Comparison of ENCODE assay signal across 36 cellular contexts in the genomic region with DNA sequence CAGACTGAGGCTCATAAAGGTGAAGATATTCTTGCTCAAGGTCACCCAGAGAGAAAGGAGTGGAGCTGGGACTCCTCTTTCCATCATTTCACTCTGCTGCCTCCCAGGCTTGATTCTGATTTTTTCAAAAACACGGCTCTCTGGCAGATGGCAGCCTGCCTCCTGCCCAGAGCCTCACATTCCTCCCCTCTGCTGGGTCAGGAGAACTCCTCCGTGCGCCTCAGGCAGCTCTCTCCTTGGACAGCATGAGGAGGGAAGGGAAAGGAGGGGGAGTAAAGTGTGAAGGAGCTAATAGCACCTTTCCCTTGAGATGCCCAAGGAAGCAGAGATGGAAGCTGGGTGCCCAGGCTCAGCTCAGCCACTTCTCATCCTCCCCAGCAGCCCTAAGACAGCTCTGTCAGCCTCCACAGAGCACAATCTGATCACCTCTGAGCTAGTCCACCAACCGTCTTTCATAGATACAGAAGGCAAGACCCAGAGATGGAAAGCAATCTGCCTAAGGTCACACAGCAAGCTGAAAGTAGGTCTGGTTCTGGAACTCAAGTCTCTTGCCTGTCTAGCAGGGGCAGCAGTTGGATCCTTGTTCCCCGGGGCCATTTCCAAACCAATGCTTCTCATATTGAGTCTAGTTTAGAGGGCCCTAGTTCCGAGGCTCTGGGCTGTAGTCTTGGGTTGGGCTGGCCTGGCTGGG. TPM values are rescaled to one million over a fixed set of nuclear protein-coding genes. Genes with fewer than 3 reads are reported as not detected.
"Had no signal": no experiment of that assay in that cellular context is flagged by ENCODE, and none has a peak within 500 bp of the region (broad histone marks: within the 10 kb centered on the region; RNA-seq: fewer than 3 reads in every experiment).

No MANE protein-coding gene starts in this region.

- H3K4me3 ChIP-seq: esophagus muscularis mucosa, gastrocnemius medialis, heart left ventricle had no signal

- H3K9me3 ChIP-seq: esophagus muscularis mucosa, gastrocnemius medialis, heart left ventricle had no signal

- H3K36me3 ChIP-seq: brain microvascular endothelial cell, esophagus muscularis mucosa, gastrocnemius medialis, heart left ventricle had no signal

- H3K4me3 Mint-ChIP-seq: activated CD4-positive, alpha-beta memory T cell treated with anti-CD3 and anti-CD28 coated beads for 36 hours; activated CD4-positive, alpha-beta T cell treated with anti-CD3 and anti-CD28 coated beads for 36 hours; activated CD4-positive, alpha-beta T cell treated with anti-CD3 and anti-CD28 coated beads, Interleukin-2, amount 10 ng/mL, durations not matched to agents 24 days and 14 days; activated CD8-positive, alpha-beta memory T cell treated with anti-CD3 and anti-CD28 coated beads, Interleukin-2, amount 10 ng/mL, durations not matched to agents 7 days and 5 days; activated CD8-positive, alpha-beta T cell treated with anti-CD3 and anti-CD28 coated beads, Interleukin-2, amount 10 ng/mL, durations not matched to agents 7 days and 5 days; activated naive CD4-positive, alpha-beta T cell treated with anti-CD3 and anti-CD28 coated beads, Interleukin-2, amount 10 ng/mL, durations not matched to agents 7 days and 5 days; activated naive CD8-positive, alpha-beta T cell treated with anti-CD3 and anti-CD28 coated beads, Interleukin-2, amount 10 ng/mL, durations not matched to agents 7 days and 5 days; central memory CD8-positive, alpha-beta T cell; effector memory CD8-positive, alpha-beta T cell; T-helper 1 cell treated with Interleukin-12 subunit alpha and Interleukin-12 subunit beta and Interleukin-4 antibody, amounts not matched to agents 30 μg/mL and 1 μg/mL, for 36 hours; T-helper 2 cell treated with Interferon-gamma antibody and Interleukin-4, amounts not matched to agents 5 μg/mL and 100 μg/mL, for 36 hours had no signal

- H3K36me3 Mint-ChIP-seq: activated CD4-positive, alpha-beta memory T cell treated with anti-CD3 and anti-CD28 coated beads for 36 hours; activated CD8-positive, alpha-beta memory T cell treated with anti-CD3 and anti-CD28 coated beads, Interleukin-2, amount 10 ng/mL, durations not matched to agents 7 days and 5 days; activated naive CD4-positive, alpha-beta T cell treated with anti-CD3 and anti-CD28 coated beads, Interleukin-2, amount 10 ng/mL, durations not matched to agents 7 days and 5 days; activated naive CD4-positive, alpha-beta T cell treated with anti-CD3 and anti-CD28 coated beads, Interleukin-2, amount 50 U/mL, for 72 hours; activated naive CD8-positive, alpha-beta T cell treated with anti-CD3 and anti-CD28 coated beads, Interleukin-2, amount 10 ng/mL, durations not matched to agents 7 days and 5 days had no signal

- DNase-seq: activated CD4-positive, alpha-beta memory T cell treated with anti-CD3 and anti-CD28 coated beads for 36 hours; activated CD4-positive, alpha-beta T cell treated with anti-CD3 and anti-CD28 coated beads for 36 hours; activated CD4-positive, alpha-beta T cell treated with anti-CD3 and anti-CD28 coated beads, Interleukin-2, amount 10 ng/mL, durations not matched to agents 24 days and 14 days; activated CD4-positive, CD25-positive, alpha-beta regulatory T cell; activated CD4-positive, CD25-positive, alpha-beta regulatory T cell treated with anti-CD3 and anti-CD28 coated beads, Interleukin-2, amount 50 U/mL, for 72 hours; activated CD8-positive, alpha-beta memory T cell treated with anti-CD3 and anti-CD28 coated beads, Interleukin-2, amount 10 ng/mL, durations not matched to agents 7 days and 5 days; activated CD8-positive, alpha-beta memory T cell treated with anti-CD3 and anti-CD28 coated beads, Interleukin-2, amount 50 U/mL, for 4 hours; activated CD8-positive, alpha-beta T cell treated with anti-CD3 and anti-CD28 coated beads, Interleukin-2, amount 10 ng/mL, durations not matched to agents 7 days and 5 days; activated gamma-delta T cell; activated naive CD4-positive, alpha-beta T cell; activated naive CD4-positive, alpha-beta T cell treated with anti-CD3 and anti-CD28 coated beads, Interleukin-2, amount 10 ng/mL, durations not matched to agents 7 days and 5 days; activated naive CD8-positive, alpha-beta T cell treated with anti-CD3 and anti-CD28 coated beads, Interleukin-2, amount 10 ng/mL, durations not matched to agents 7 days and 5 days; activated T-cell treated with anti-CD3 and anti-CD28 coated beads, Interleukin-2, amount 50 U/mL, for 1 hour; activated T-cell treated with anti-CD3 and anti-CD28 coated beads, Interleukin-2, amount 50 U/mL, for 48 hours; brain microvascular endothelial cell; cortex of kidney; dermis blood vessel endothelial cell; effector CD4-positive, alpha-beta T cell; effector memory CD8-positive, alpha-beta T cell; erythroblast; foreskin keratinocyte; gastrocnemius medialis; glutamatergic neuron; heart left ventricle; T1000 had no signal

- ATAC-seq: activated CD4-positive, alpha-beta T cell treated with anti-CD3 and anti-CD28 coated beads for 36 hours; activated CD8-positive, alpha-beta memory T cell treated with anti-CD3 and anti-CD28 coated beads, Interleukin-2, amount 10 ng/mL, durations not matched to agents 7 days and 5 days; activated CD8-positive, alpha-beta T cell treated with anti-CD3 and anti-CD28 coated beads, Interleukin-2, amount 10 ng/mL, durations not matched to agents 7 days and 5 days; activated naive CD4-positive, alpha-beta T cell treated with anti-CD3 and anti-CD28 coated beads, Interleukin-2, amount 50 U/mL, for 72 hours; effector memory CD8-positive, alpha-beta T cell; foreskin keratinocyte; gastrocnemius medialis had no signal

- H3K4me1 ChIP-seq: foreskin keratinocyte, gastrocnemius medialis had no signal

- H3K9me3 Mint-ChIP-seq: activated CD4-positive, alpha-beta memory T cell treated with anti-CD3 and anti-CD28 coated beads for 36 hours; activated CD4-positive, alpha-beta T cell treated with anti-CD3 and anti-CD28 coated beads, Interleukin-2, amount 10 ng/mL, durations not matched to agents 24 days and 14 days; activated naive CD4-positive, alpha-beta T cell treated with anti-CD3 and anti-CD28 coated beads, Interleukin-2, amount 10 ng/mL, durations not matched to agents 7 days and 5 days; activated naive CD4-positive, alpha-beta T cell treated with anti-CD3 and anti-CD28 coated beads, Interleukin-2, amount 50 U/mL, for 72 hours; activated naive CD8-positive, alpha-beta T cell treated with anti-CD3 and anti-CD28 coated beads, Interleukin-2, amount 10 ng/mL, durations not matched to agents 7 days and 5 days; central memory CD8-positive, alpha-beta T cell; effector memory CD8-positive, alpha-beta T cell; T-helper 1 cell treated with Interleukin-12 subunit alpha and Interleukin-12 subunit beta and Interleukin-4 antibody, amounts not matched to agents 30 μg/mL and 1 μg/mL, for 36 hours; T-helper 2 cell treated with Interferon-gamma antibody and Interleukin-4, amounts not matched to agents 5 μg/mL and 100 μg/mL, for 36 hours had no signal

- H3K27me3 Mint-ChIP-seq: activated CD4-positive, alpha-beta memory T cell treated with anti-CD3 and anti-CD28 coated beads for 36 hours; activated CD4-positive, alpha-beta T cell treated with anti-CD3 and anti-CD28 coated beads for 36 hours had no signal

- H3K4me1 Mint-ChIP-seq: activated CD8-positive, alpha-beta memory T cell treated with anti-CD3 and anti-CD28 coated beads, Interleukin-2, amount 10 ng/mL, durations not matched to agents 7 days and 5 days; activated naive CD4-positive, alpha-beta T cell treated with anti-CD3 and anti-CD28 coated beads, Interleukin-2, amount 10 ng/mL, durations not matched to agents 7 days and 5 days; central memory CD8-positive, alpha-beta T cell had no signal

- H3K27ac Mint-ChIP-seq: activated CD4-positive, alpha-beta memory T cell treated with anti-CD3 and anti-CD28 coated beads for 36 hours; activated CD4-positive, alpha-beta T cell treated with anti-CD3 and anti-CD28 coated beads for 36 hours; activated CD4-positive, alpha-beta T cell treated with anti-CD3 and anti-CD28 coated beads, Interleukin-2, amount 10 ng/mL, durations not matched to agents 24 days and 14 days; activated CD8-positive, alpha-beta memory T cell treated with anti-CD3 and anti-CD28 coated beads, Interleukin-2, amount 10 ng/mL, durations not matched to agents 7 days and 5 days; activated CD8-positive, alpha-beta T cell treated with anti-CD3 and anti-CD28 coated beads, Interleukin-2, amount 10 ng/mL, durations not matched to agents 7 days and 5 days; activated naive CD4-positive, alpha-beta T cell treated with anti-CD3 and anti-CD28 coated beads, Interleukin-2, amount 10 ng/mL, durations not matched to agents 7 days and 5 days; activated naive CD4-positive, alpha-beta T cell treated with anti-CD3 and anti-CD28 coated beads, Interleukin-2, amount 50 U/mL, for 72 hours; activated naive CD8-positive, alpha-beta T cell treated with anti-CD3 and anti-CD28 coated beads, Interleukin-2, amount 10 ng/mL, durations not matched to agents 7 days and 5 days; effector memory CD8-positive, alpha-beta T cell; T-helper 1 cell treated with Interleukin-12 subunit alpha and Interleukin-12 subunit beta and Interleukin-4 antibody, amounts not matched to agents 30 μg/mL and 1 μg/mL, for 36 hours; T-helper 2 cell treated with Interferon-gamma antibody and Interleukin-4, amounts not matched to agents 5 μg/mL and 100 μg/mL, for 36 hours had no signal

- H3K27ac ChIP-seq: brain microvascular endothelial cell, esophagus muscularis mucosa, foreskin keratinocyte, gastrocnemius medialis, heart left ventricle had no signal

- FAIRE-seq: astrocyte, bronchial epithelial cell, colon had no signal

- H3K27me3 ChIP-seq: brain microvascular endothelial cell, esophagus muscularis mucosa, gastrocnemius medialis, heart left ventricle had no signal

RNA-seq across cellular contexts. Expression of gene RLBP1, which starts 3.5 kb away (rescaled TPM):
- total RNA-seq: activated CD4-positive, alpha-beta memory T cell treated with anti-CD3 and anti-CD28 coated beads for 36 hours; activated CD4-positive, alpha-beta T cell treated with anti-CD3 and anti-CD28 coated beads for 36 hours; activated CD4-positive, alpha-beta T cell treated with anti-CD3 and anti-CD28 coated beads, Interleukin-2, amount 10 ng/mL, durations not matched to agents 24 days and 14 days; activated CD8-positive, alpha-beta memory T cell treated with anti-CD3 and anti-CD28 coated beads for 36 hours; activated CD8-positive, alpha-beta memory T cell treated with anti-CD3 and anti-CD28 coated beads, Interleukin-2, amount 10 ng/mL, durations not matched to agents 7 days and 5 days; activated CD8-positive, alpha-beta T cell treated with anti-CD3 and anti-CD28 coated beads, Interleukin-2, amount 10 ng/mL, durations not matched to agents 7 days and 5 days; activated naive CD4-positive, alpha-beta T cell treated with anti-CD3 and anti-CD28 coated beads, Interleukin-2, amount 50 U/mL, for 72 hours; activated naive CD8-positive, alpha-beta T cell treated with anti-CD3 and anti-CD28 coated beads, Interleukin-2, amount 10 ng/mL, durations not matched to agents 7 days and 5 days; astrocyte; bronchial epithelial cell; cardiac septum; chondrocyte; dermis blood vessel endothelial cell; foreskin keratinocyte; gastrocnemius medialis; heart left ventricle had no signal
- polyA plus RNA-seq: foreskin keratinocyte, heart left ventricle had no signal
